In genomic region chr20:62627901-62628612, GRCh38 we compare ENCODE assay signal across 13 cellular contexts. TPM values are rescaled to one million over a fixed set of nuclear protein-coding genes. Genes with fewer than 3 reads are reported as not detected.
DNase-seq lines count a peak whose midpoint lies in the region; ATAC-seq, FAIRE-seq and TF ChIP-seq lines count a peak whose summit lies in the region.
"Had no signal": no experiment of that assay in that cellular context is flagged by ENCODE, and none has a peak within 500 bp of the region (broad histone marks: within the 10 kb centered on the region; RNA-seq: fewer than 3 reads in every experiment).

No MANE protein-coding gene starts in this region.

- H3K27me3 ChIP-seq in Panc1 (ENCODE audit: control insufficient read depth, insufficient read depth, low read length) (no peaks in the 10 kb centered on the region), fibroblast of lung (ENCODE audit: control insufficient read depth, insufficient read depth, low read length) (peaks cover 11% of the 10 kb centered on the region), left ventricle myocardium inferior (ENCODE audit: low read depth) (peaks cover 26% of the 10 kb centered on the region)

- intact Hi-C loops in Panc1 (cut with micrococcal nuclease; ENCODE audit: unreplicated experiment) (no loop called here), left ventricle myocardium inferior (cut with micrococcal nuclease) (no loop called here)

- FAIRE-seq in A549 (lab: Jason Lieb, UNC) (no peak), GM18507 (lab: Jason Lieb, UNC) (no peak)
- FAIRE-seq: small intestine, TTC549 had no signal

- no peak overlapping the region for H3K9ac ChIP-seq in fibroblast of lung (ENCODE audit: insufficient read depth, low read length)

- TF ChIP-seq CTCF in A549 (IDR thresholded peaks at IDR 0.05) (no peak), Panc1 (IDR thresholded peaks at IDR 0.05) (no peak), fibroblast of lung (conservative IDR thresholded peaks at IDR 0.05 in 1 of 2, IDR thresholded peaks at IDR 0.05 in 1 of 2; ENCODE audit: low read depth in 1 of 2, low read length in 2 of 2) (no peak), left ventricle myocardium inferior (IDR thresholded peaks at IDR 0.05; ENCODE audit: borderline replicate concordance) (no peak)

- H3K36me3 ChIP-seq in Panc1 (ENCODE audit: control insufficient read depth, insufficient read depth, low read length), result no peaks in the 10 kb centered on the region
- no peaks in the 10 kb centered on the region for H3K36me3 ChIP-seq in fibroblast of lung (ENCODE audit: control insufficient read depth, insufficient read depth, low read length)
- H3K36me3 ChIP-seq in left ventricle myocardium inferior, result no peaks in the 10 kb centered on the region

- H3K4me1 ChIP-seq in A549 (peaks cover 25% of the 10 kb centered on the region), Panc1 (ENCODE audit: control insufficient read depth, insufficient read depth, low read length) (peaks cover 46% of the 10 kb centered on the region), fibroblast of lung (ENCODE audit: control insufficient read depth, extremely low read depth, insufficient read depth, low read length) (peaks cover 3% of the 10 kb centered on the region), left ventricle myocardium inferior (peaks cover 46% of the 10 kb centered on the region)

- no peak for DNase-seq in A549 (ENCODE audit: low read depth in 1 of 2, low spot score in 1 of 2)
- peak; percentile 55 for DNase-seq in GM18507 (ENCODE audit: extremely low spot score, insufficient read length, low read depth)
- no peak for DNase-seq in Panc1 (ENCODE audit: low read depth, low spot score)
- DNase-seq in fibroblast of lung (ENCODE audit: low read depth in 2 of 2), result peak; percentile 55 to 59
- no peak for DNase-seq in NCI-H2081 treated with DMSO at 0.1 percent for 48 hours (lab: John Stamatoyannopoulos, UW)
- DNase-seq in amniotic stem cell (lab: John Stamatoyannopoulos, UW), result no peak
- DNase-seq in left ventricle myocardium inferior, result no peak
- DNase-seq: midbrain, NCI-H524, small intestine had no signal

- no peak for TF ChIP-seq EP300 in A549 (IDR thresholded peaks at IDR 0.05)

- H3K27ac ChIP-seq in A549, result peak overlapping the region; percentile 31 to 69; a peak in 4 of 6 replicates
- peak overlapping the region; percentile 95 for H3K27ac ChIP-seq in Panc1 (ENCODE audit: low read length)
- H3K27ac ChIP-seq in fibroblast of lung (ENCODE audit: insufficient read depth, low read length), result no peak overlapping the region
- no peak overlapping the region for H3K27ac ChIP-seq in left ventricle myocardium inferior (replicated peaks)

- H3K9me3 ChIP-seq in A549 (no peaks in the 10 kb centered on the region), Panc1 (ENCODE audit: control insufficient read depth, insufficient read depth, low read depth, low read length) (no peaks in the 10 kb centered on the region), fibroblast of lung (ENCODE audit: control insufficient read depth, insufficient read depth, low read depth, low read length) (no peaks in the 10 kb centered on the region), left ventricle myocardium inferior (replicated peaks) (no peaks in the 10 kb centered on the region)

- H3K4me3 ChIP-seq in A549, result no peak overlapping the region
- no peak overlapping the region for H3K4me3 ChIP-seq in Panc1 (ENCODE audit: low read depth in 2 of 2, low read length in 2 of 2)
- H3K4me3 ChIP-seq in fibroblast of lung (replicated peaks in 1 of 4; ENCODE audit: control extremely low read depth in 1 of 4, insufficient read depth in 1 of 4, low read depth in 3 of 4, low read length in 4 of 4), result no peak overlapping the region
- no peak overlapping the region for H3K4me3 ChIP-seq in left ventricle myocardium inferior

- H4K20me1 ChIP-seq in fibroblast of lung (ENCODE audit: control insufficient read depth, extremely low read depth, insufficient read depth, low read length), result no peaks in the 10 kb centered on the region

- POLR2A ChIA-PET in A549 (lab: Yijun Ruan, JAX) (no interaction called here), Panc1 (lab: Charles Lee) (interaction anchor here (0.6 kb wide), 2 partner anchors 107 to 148 kb away, joined by 3 to 11 read pairs; no protein-coding TSS in a partner anchor)

- H3K79me2 ChIP-seq in fibroblast of lung (ENCODE audit: control insufficient read depth, insufficient read depth, low read length), result no peaks in the 10 kb centered on the region

- in situ Hi-C loops in Panc1 (cut with HindIII; ENCODE audit: low pct_unique_long_range_greater_than_20kb, low sequenced_read_pairs), result no loop called here

- ATAC-seq in A549, result no peak
- ATAC-seq in Panc1, result peak; percentile 49
- no peak for ATAC-seq in HG03039 (IDR thresholded peaks at IDR 0.05; ENCODE audit: unreplicated experiment)
- ATAC-seq: esophagus mucosa had no signal

- no peak for TF ChIP-seq POLR2A in A549 (IDR thresholded peaks at IDR 0.05; ENCODE audit: low read length)

- 74% methylated on average over 10 of the region's 10 CpGs for WGBS in A549 (ENCODE audit: missing lambda C conversion rate)

- no TSS peak for BruUV-seq in Panc1 (replicated peaks; lab: Mats Ljungman, UMichigan)

- H3K4me2 ChIP-seq in A549 (peak overlapping the region; percentile 25; the same call in 1 of the 3 replicates), fibroblast of lung (ENCODE audit: extremely low read depth, insufficient read depth, low read length) (no peak overlapping the region)

- CTCF ChIA-PET in A549 (lab: Yijun Ruan, JAX), result interaction anchor here (1.3 to 1.7 kb wide), 3 partner anchors 10 to 112 kb away, joined by 3 to 6 read pairs (median 4); no protein-coding TSS in a partner anchor
- CTCF ChIA-PET in Panc1 (lab: Charles Lee), result no interaction called here

- H2AFZ ChIP-seq in fibroblast of lung (ENCODE audit: low read length), result no peak overlapping the region

- no peak for TF ChIP-seq RAD21 in A549 (conservative IDR thresholded peaks at IDR 0.05 in 1 of 2, IDR thresholded peaks at IDR 0.05 in 1 of 2)

TF ChIP-seq in A549, 52 proteins besides CTCF, POLR2A, EP300 and RAD21 (continues in another document):
- no peak for TF ChIP-seq NPAS2 (CRISPR knock-in tag; IDR thresholded peaks at IDR 0.05; ENCODE audit: borderline replicate concordance)
- no peak for TF ChIP-seq HDAC2 (IDR thresholded peaks at IDR 0.05)
- TF ChIP-seq BCL3 (IDR thresholded peaks at IDR 0.05), result no peak
- TF ChIP-seq EHMT2 (IDR thresholded peaks at IDR 0.05; ENCODE audit: low read depth), result no peak
- TF ChIP-seq ESRRA (IDR thresholded peaks at IDR 0.05; ENCODE audit: borderline replicate concordance, low read length), result no peak
- TF ChIP-seq ELK1 (IDR thresholded peaks at IDR 0.05; ENCODE audit: low read depth, low read length), result no peak
- TF ChIP-seq RNF2 (IDR thresholded peaks at IDR 0.05; ENCODE audit: borderline replicate concordance, low read depth), result no peak
- TF ChIP-seq ATOH8 (CRISPR knock-in tag; IDR thresholded peaks at IDR 0.05; ENCODE audit: low read depth), result no peak
- no peak for TF ChIP-seq E2F6 (IDR thresholded peaks at IDR 0.05; ENCODE audit: borderline replicate concordance, low read depth)

RNA-seq across cellular contexts. Expression of gene SLCO4A1, which starts 14.2 kb away (rescaled TPM):
- 1.3 and 2.1 TPM in 2 replicates for polyA plus RNA-seq in A549 (2011; rRNA removed)
- polyA plus RNA-seq in A549 (2012; cell fraction: cytosol; rRNA removed), result 4.0 and 5.5 TPM in 2 replicates
- 14.5 and 19.7 TPM in 2 replicates for polyA plus RNA-seq in A549 (2012; cell fraction: nucleus; rRNA removed)
- polyA plus RNA-seq in A549 (2017; fragmentation: RNase III; extraction: RNeasy Plus Mini Kit Qiagen cat#74134 plus additional on column Dnase treatment), result 8.1 to 11.2 TPM (median 9.9 TPM) in 3 replicates
- 2.5 and 3.5 TPM in 2 replicates for polyA minus RNA-seq in A549 (2011; rRNA and poly(A)+ RNA removed)
- 167 TPM for total RNA-seq in Panc1 (2021; ENCODE audit: unreplicated experiment)
- 145 TPM for polyA plus RNA-seq in Panc1 (2012; ENCODE audit: insufficient read length)
- total RNA-seq in fibroblast of lung, result 0.26 and 0.50 TPM in 2 replicates
- polyA plus RNA-seq in fibroblast of lung, result 0.84 TPM in 1 of 2 replicates, not detected in the other
- polyA plus RNA-seq in fibroblast of lung (2012), result 0.06 and 1.6 TPM in 2 replicates
- 0.12 and 1.5 TPM in 2 replicates for polyA minus RNA-seq in fibroblast of lung (ENCODE audit: low replicate concordance)
- total RNA-seq in left ventricle myocardium inferior, result 12.7 TPM

Comparison
In these comparisons a context has a peak if more than half of its experiments do, and no peak if none do; other contexts are left out.
1. DNase-seq: peak in GM18507 (single experiment) and fibroblast of lung (2 of 2); none in A549 (0 of 2), Panc1 (single experiment), NCI-H2081 treated with DMSO at 0.1 percent for 48 hours (single experiment), amniotic stem cell (single experiment) and left ventricle myocardium inferior (single experiment).
2. H3K27ac ChIP-seq: peak in A549 (2 of 2) and Panc1 (single experiment); none in fibroblast of lung (single experiment) and left ventricle myocardium inferior (single experiment).
3. RNA of gene SLCO4A1, which starts 14.2 kb away (total RNA-seq): 167 TPM in Panc1 (single experiment); 12.7 TPM in left ventricle myocardium inferior (single experiment) and 0.26 to 0.50 TPM in fibroblast of lung; every median in the first group is over 10 times any median in the second.